13 cellular contexts compared by ENCODE assay signal in the genomic region with DNA sequence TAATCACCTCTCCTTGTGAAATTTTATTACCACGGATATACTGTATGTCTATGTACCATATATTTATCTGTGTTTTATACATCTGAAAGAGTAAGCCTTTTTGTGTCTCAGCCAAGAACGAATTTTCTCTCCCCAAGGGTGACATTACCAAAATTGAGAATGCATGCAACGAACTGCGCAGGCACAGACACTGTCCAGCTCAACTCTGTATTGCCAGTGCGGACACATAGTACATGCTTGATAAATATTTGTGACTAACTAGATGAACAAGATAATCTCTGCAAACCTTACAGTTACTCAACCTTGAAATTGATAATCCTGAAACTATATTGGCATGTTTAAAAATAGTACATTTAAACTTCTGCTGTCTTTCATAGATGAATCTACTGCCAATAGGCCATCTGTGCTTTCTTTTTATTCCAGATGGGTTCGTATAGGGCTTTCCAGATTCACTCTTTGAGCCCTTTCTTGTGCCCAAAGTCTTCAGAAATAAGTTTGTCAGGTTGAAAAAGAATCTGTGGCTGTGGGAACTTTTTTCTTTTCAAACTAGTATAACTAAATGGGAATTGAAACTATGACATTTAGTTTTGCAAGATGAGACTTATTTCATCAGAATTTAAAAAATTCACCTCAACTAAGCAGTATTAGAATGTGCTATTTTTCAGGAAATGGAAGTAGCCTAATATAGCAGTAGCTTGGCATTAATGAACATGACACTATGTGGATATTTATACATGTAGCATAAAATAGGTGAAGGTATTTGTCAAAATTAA. TPM values are rescaled to one million over a fixed set of nuclear protein-coding genes. Genes with fewer than 3 reads are reported as not detected.
DNase-seq lines count a peak whose midpoint lies in the region; ATAC-seq and TF ChIP-seq lines count a peak whose summit lies in the region.
"Had no signal": no experiment of that assay in that cellular context is flagged by ENCODE, and none has a peak within 500 bp of the region (broad histone marks: within the 10 kb centered on the region; RNA-seq: fewer than 3 reads in every experiment).

No MANE protein-coding gene starts in this region.

- TF ChIP-seq CTCF in chondrocyte (IDR thresholded peaks at IDR 0.05): no peak

- no peak for DNase-seq in activated naive CD4-positive, alpha-beta T cell treated with anti-CD3 and anti-CD28 coated beads for 36 hours
- no peak for DNase-seq in activated naive CD4-positive, alpha-beta T cell treated with anti-CD3 and anti-CD28 coated beads, Interleukin-2, amount 50 U/mL, for 72 hours (ENCODE audit: low spot score in 2 of 2)
- no peak for DNase-seq in stimulated activated naive CD8-positive, alpha-beta T cell treated with anti-CD3 and anti-CD28 coated beads, Interleukin-15, amount 100 ng/mL, for 72 hours
- DNase-seq in chondrocyte (ENCODE audit: low spot score) (no peak), SK-N-DZ (ENCODE audit: low spot score) (no peak)
- DNase-seq: activated naive CD8-positive, alpha-beta T cell treated with anti-CD3 and anti-CD28 coated beads, Interleukin-2, amount 10 ng/mL, durations not matched to agents 7 days and 5 days; NCI-H1092 had no signal

- intact Hi-C loops in activated naive CD4-positive, alpha-beta T cell treated with anti-CD3 and anti-CD28 coated beads for 36 hours (cut with micrococcal nuclease): loop anchor here (5.0 to 10.0 kb wide), 5 partner anchors 346 to 1994 kb away; a partner anchor contains a TSS

- H3K27me3 Mint-ChIP-seq in activated naive CD4-positive, alpha-beta T cell treated with anti-CD3 and anti-CD28 coated beads for 36 hours (ENCODE audit: low read depth): no peaks in the 10 kb centered on the region
- H3K27me3 Mint-ChIP-seq in stimulated activated naive CD8-positive, alpha-beta T cell treated with anti-CD3 and anti-CD28 coated beads, Interleukin-15, amount 100 ng/mL, for 72 hours: no peaks in the 10 kb centered on the region
- no peaks in the 10 kb centered on the region for H3K27me3 Mint-ChIP-seq in chondrocyte (ENCODE audit: low read depth)
- H3K27me3 Mint-ChIP-seq: activated naive CD8-positive, alpha-beta T cell treated with anti-CD3 and anti-CD28 coated beads, Interleukin-2, amount 10 ng/mL, durations not matched to agents 7 days and 5 days had no signal

- H3K4me1 Mint-ChIP-seq in activated naive CD4-positive, alpha-beta T cell treated with anti-CD3 and anti-CD28 coated beads for 36 hours (ENCODE audit: low read depth): peaks cover 69% of the 10 kb centered on the region
- H3K4me1 Mint-ChIP-seq in stimulated activated naive CD8-positive, alpha-beta T cell treated with anti-CD3 and anti-CD28 coated beads, Interleukin-15, amount 100 ng/mL, for 72 hours: peaks cover 73% of the 10 kb centered on the region
- peaks cover 29% of the 10 kb centered on the region for H3K4me1 Mint-ChIP-seq in chondrocyte (ENCODE audit: low read depth)

- H3K9me3 Mint-ChIP-seq in activated naive CD4-positive, alpha-beta T cell treated with anti-CD3 and anti-CD28 coated beads for 36 hours: peaks cover 3% of the 10 kb centered on the region
- H3K9me3 Mint-ChIP-seq in activated naive CD4-positive, alpha-beta T cell treated with anti-CD3 and anti-CD28 coated beads, Interleukin-2, amount 50 U/mL, for 72 hours: peaks cover 0 to 7% of the 10 kb centered on the region in 2 donors
- no peaks in the 10 kb centered on the region for H3K9me3 Mint-ChIP-seq in stimulated activated naive CD8-positive, alpha-beta T cell treated with anti-CD3 and anti-CD28 coated beads, Interleukin-15, amount 100 ng/mL, for 72 hours
- no peaks in the 10 kb centered on the region for H3K9me3 Mint-ChIP-seq in chondrocyte (ENCODE audit: low read depth)

- H3K4me3 Mint-ChIP-seq in activated naive CD4-positive, alpha-beta T cell treated with anti-CD3 and anti-CD28 coated beads for 36 hours: no peak overlapping the region
- H3K4me3 Mint-ChIP-seq in stimulated activated naive CD8-positive, alpha-beta T cell treated with anti-CD3 and anti-CD28 coated beads, Interleukin-15, amount 100 ng/mL, for 72 hours: peak overlapping the region; percentile 17 to 58
- no peak overlapping the region for H3K4me3 Mint-ChIP-seq in chondrocyte (ENCODE audit: unreplicated experiment)
- H3K4me3 Mint-ChIP-seq: activated naive CD8-positive, alpha-beta T cell treated with anti-CD3 and anti-CD28 coated beads, Interleukin-2, amount 10 ng/mL, durations not matched to agents 7 days and 5 days had no signal

- CTCF ChIA-PET in activated naive CD4-positive, alpha-beta T cell treated with anti-CD3 and anti-CD28 coated beads for 36 hours (lab: Charles Lee): interaction anchor here (0.7 kb wide), 2 partner anchors 76 to 112 kb away, joined by 3 read pairs; no protein-coding TSS in a partner anchor

- peak overlapping the region; percentile 37 for H3K27ac Mint-ChIP-seq in activated naive CD4-positive, alpha-beta T cell treated with anti-CD3 and anti-CD28 coated beads for 36 hours
- peak overlapping the region in 1 of 2 donors; percentile 59 for H3K27ac Mint-ChIP-seq in activated naive CD4-positive, alpha-beta T cell treated with anti-CD3 and anti-CD28 coated beads, Interleukin-2, amount 50 U/mL, for 72 hours
- peak overlapping the region; percentile 3 to 76 for H3K27ac Mint-ChIP-seq in stimulated activated naive CD8-positive, alpha-beta T cell treated with anti-CD3 and anti-CD28 coated beads, Interleukin-15, amount 100 ng/mL, for 72 hours
- H3K27ac Mint-ChIP-seq in chondrocyte (ENCODE audit: unreplicated experiment): no peak overlapping the region
- H3K27ac Mint-ChIP-seq: activated naive CD8-positive, alpha-beta T cell treated with anti-CD3 and anti-CD28 coated beads, Interleukin-2, amount 10 ng/mL, durations not matched to agents 7 days and 5 days had no signal

- H3K36me3 Mint-ChIP-seq in activated naive CD4-positive, alpha-beta T cell treated with anti-CD3 and anti-CD28 coated beads for 36 hours (ENCODE audit: low read depth): no peaks in the 10 kb centered on the region
- H3K36me3 Mint-ChIP-seq in activated naive CD4-positive, alpha-beta T cell treated with anti-CD3 and anti-CD28 coated beads, Interleukin-2, amount 50 U/mL, for 72 hours: peaks cover 0 to 9% of the 10 kb centered on the region in 2 donors
- H3K36me3 Mint-ChIP-seq in chondrocyte (ENCODE audit: low read depth): no peaks in the 10 kb centered on the region

- no peak for ATAC-seq in activated naive CD4-positive, alpha-beta T cell treated with anti-CD3 and anti-CD28 coated beads, Interleukin-2, amount 50 U/mL, for 72 hours
- ATAC-seq in HG02571 (IDR thresholded peaks at IDR 0.05; ENCODE audit: unreplicated experiment) (peak; percentile 27), HG03521 (IDR thresholded peaks at IDR 0.05; ENCODE audit: unreplicated experiment) (peak; percentile 31), HG02970 (IDR thresholded peaks at IDR 0.05; ENCODE audit: low FRiP score, unreplicated experiment) (no peak)
- no peak for ATAC-seq in stimulated activated naive CD8-positive, alpha-beta T cell treated with anti-CD3 and anti-CD28 coated beads, Interleukin-15, amount 100 ng/mL, for 72 hours
- ATAC-seq: Panc1 had no signal

RNA-seq across cellular contexts. Expression of a gene that starts 38.9 kb away (rescaled TPM):
- under 1 TPM; 0.17 to 0.25 TPM for total RNA-seq in activated naive CD4-positive, alpha-beta T cell treated with anti-CD3 and anti-CD28 coated beads for 36 hours
- total RNA-seq in activated naive CD4-positive, alpha-beta T cell treated with anti-CD3 and anti-CD28 coated beads, Interleukin-2, amount 50 U/mL, for 72 hours: 1 to 10 TPM in 1 of 2 donors, under 1 TPM in 1; 0.20 to 3.6 TPM
- total RNA-seq in chondrocyte: not detected in 3 replicates
- not detected in 2 replicates for polyA plus RNA-seq in SK-N-DZ (2014; cell fraction: cytosol; rRNA removed)
- polyA plus RNA-seq in SK-N-DZ (2014; cell fraction: nucleus; rRNA removed): not detected in 2 replicates
- total RNA-seq: myocyte had no signal
- polyA plus RNA-seq: BJ had no signal

Comparison
In these comparisons a context has a peak if more than half of its experiments do, and no peak if none do; other contexts are left out.
1. H3K4me3 Mint-ChIP-seq: peak in stimulated activated naive CD8-positive, alpha-beta T cell treated with anti-CD3 and anti-CD28 coated beads, Interleukin-15, amount 100 ng/mL, for 72 hours (2 of 2); none in activated naive CD4-positive, alpha-beta T cell treated with anti-CD3 and anti-CD28 coated beads for 36 hours (single experiment) and chondrocyte (single experiment).
2. ATAC-seq: peak in HG02571 (single experiment) and HG03521 (single experiment); none in activated naive CD4-positive, alpha-beta T cell treated with anti-CD3 and anti-CD28 coated beads, Interleukin-2, amount 50 U/mL, for 72 hours (0 of 2), stimulated activated naive CD8-positive, alpha-beta T cell treated with anti-CD3 and anti-CD28 coated beads, Interleukin-15, amount 100 ng/mL, for 72 hours (single experiment) and HG02970 (single experiment).